In the genomic region with DNA sequence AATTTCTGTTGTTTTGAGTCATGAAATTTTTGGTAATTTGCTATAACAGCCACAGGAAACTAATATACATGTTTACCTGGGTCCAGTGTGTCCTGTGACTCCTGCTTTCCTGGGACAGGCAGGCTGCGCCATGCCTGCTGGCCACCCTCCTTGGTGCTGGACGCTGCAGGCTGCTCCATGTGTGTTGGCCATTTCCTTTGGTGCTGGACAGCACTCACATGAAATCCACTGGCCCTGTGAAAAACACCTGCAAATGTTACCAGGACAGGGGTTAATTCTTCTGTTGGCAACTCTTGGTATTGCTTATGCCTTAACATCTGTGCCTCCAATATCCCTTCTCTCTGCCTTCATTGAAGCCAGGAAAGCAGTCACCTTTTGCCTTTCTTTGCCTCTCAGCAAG, we compare ENCODE assay signal across 6 cellular contexts.
"Had no signal": no experiment of that assay in that cellular context is flagged by ENCODE, and none has a peak within 500 bp of the region (broad histone marks: within the 10 kb centered on the region; RNA-seq: fewer than 3 reads in every experiment).

No MANE protein-coding gene starts in this region.

- H3K27ac ChIP-seq: HL-60 had no signal

- ATAC-seq: HepG2, K562 had no signal

- H3K4me3 ChIP-seq: K562 had no signal

- DNase-seq: H9, HCEC 1CT, KG1 had no signal
